15 cellular contexts compared by ENCODE assay signal in genomic region chr4:2825184-2825506, GRCh38. TPM values are rescaled to one million over a fixed set of nuclear protein-coding genes. Genes with fewer than 3 reads are reported as not detected.
A peak's percentile ranks its signal among the peaks of the same experiment; 100 is the strongest.
DNase-seq lines count a peak whose midpoint lies in the region; ATAC-seq and TF ChIP-seq lines count a peak whose summit lies in the region.
"Had no signal": no experiment of that assay in that cellular context is flagged by ENCODE, and none has a peak within 500 bp of the region (broad histone marks: within the 10 kb centered on the region; RNA-seq: fewer than 3 reads in every experiment).

No MANE protein-coding gene starts in this region.

- TF ChIP-seq CTCF in left ventricle myocardium inferior (IDR thresholded peaks at IDR 0.05; ENCODE audit: borderline replicate concordance) (no peak), heart right ventricle (IDR thresholded peaks at IDR 0.05) (no peak), HEK293 (tag by site-specific recombination; IDR thresholded peaks at IDR 0.05) (no peak), brain (conservative IDR thresholded peaks at IDR 0.05) (no peak), spleen (IDR thresholded peaks at IDR 0.05 in 8 of 11, conservative IDR thresholded peaks at IDR 0.05 in 3 of 11) (no peak)

- peaks cover 0 to 2% (median 0%) of the 10 kb centered on the region in 5 experiments for H3K9me3 Mint-ChIP-seq in brain
- H3K9me3 Mint-ChIP-seq: HFFc6, IgD-negative memory B cell had no signal

- peak overlapping the region; percentile 51 for H3K27ac ChIP-seq in left ventricle myocardium inferior (replicated peaks)
- no peak overlapping the region for H3K27ac ChIP-seq in heart right ventricle
- H3K27ac ChIP-seq in HEK293 (ENCODE audit: extremely low read depth, low read depth, low read length): no peak overlapping the region
- peak overlapping the region in 5 of 8 donors; percentile 7 to 54 (median 30) for H3K27ac ChIP-seq in spleen
- H3K27ac ChIP-seq: C4-2B had no signal

- no peaks in the 10 kb centered on the region for H3K27me3 Mint-ChIP-seq in brain
- H3K27me3 Mint-ChIP-seq: IgD-negative memory B cell had no signal

- peaks cover 63% of the 10 kb centered on the region for H3K36me3 ChIP-seq in left ventricle myocardium inferior
- H3K36me3 ChIP-seq in heart right ventricle: peaks cover 0 to 95% (median 9%) of the 10 kb centered on the region in 9 donors
- peaks cover 0 to 85% of the 10 kb centered on the region in 2 experiments; a peak in 1 of 3 replicates for H3K36me3 ChIP-seq in HEK293 (ENCODE audit: control insufficient read depth in 2 of 2, insufficient read depth in 1 of 2, low read length in 2 of 2)
- H3K36me3 ChIP-seq in spleen: peaks cover 0 to 100% (median 91%) of the 10 kb centered on the region in 6 donors

- H3K9me3 ChIP-seq in left ventricle myocardium inferior (replicated peaks) (no peaks in the 10 kb centered on the region), heart right ventricle (no peaks in the 10 kb centered on the region), HEK293 (ENCODE audit: control insufficient read depth, insufficient read depth, low read depth, low read length) (no peaks in the 10 kb centered on the region), spleen (no peaks in the 10 kb centered on the region)
- H3K9me3 ChIP-seq: SK-N-SH had no signal

- no peak for TF ChIP-seq POLR2A in spleen (IDR thresholded peaks at IDR 0.05)

- no peak for ATAC-seq in heart right ventricle
- no peak for ATAC-seq in HG02642 (IDR thresholded peaks at IDR 0.05; ENCODE audit: poor library complexity, unreplicated experiment)

- peaks cover 22% of the 10 kb centered on the region for H3K36me3 Mint-ChIP-seq in brain

- CTCF ChIA-PET in HEK293 (lab: Yijun Ruan, JAX): no interaction called here

- H3K4me3 ChIP-seq in left ventricle myocardium inferior: no peak overlapping the region
- no peak overlapping the region for H3K4me3 ChIP-seq in heart right ventricle
- H3K4me3 ChIP-seq in HEK293 (ENCODE audit: low read depth, low read length): no peak overlapping the region
- H3K4me3 ChIP-seq in spleen: no peak overlapping the region

- POLR2A ChIA-PET in HEK293 (lab: Yijun Ruan, JAX): no interaction called here

- no peak overlapping the region for H3K4me3 Mint-ChIP-seq in brain
- H3K4me3 Mint-ChIP-seq: HFFc6, IgD-negative memory B cell had no signal

- no peak for DNase-seq in left ventricle myocardium inferior
- DNase-seq in heart right ventricle: no peak
- no peak for DNase-seq in spleen
- no peak for DNase-seq in NCI-H1092 treated with DMSO at 0.1 percent for 48 hours (lab: John Stamatoyannopoulos, UW)
- DNase-seq: HFFc6, MM.1S, NCI-H1092, NCI-H2081, SHP77 treated with DMSO at 0.1 percent for 48 hours, SK-N-SH had no signal

- H3K27me3 ChIP-seq in left ventricle myocardium inferior (ENCODE audit: low read depth) (no peaks in the 10 kb centered on the region), heart right ventricle (no peaks in the 10 kb centered on the region), spleen (replicated peaks in 1 of 7) (no peaks in the 10 kb centered on the region)

- H3K4me1 ChIP-seq in left ventricle myocardium inferior (peaks cover 28% of the 10 kb centered on the region), heart right ventricle (peaks cover 0 to 18% (median 11%) of the 10 kb centered on the region in 9 donors), HEK293 (ENCODE audit: control insufficient read depth, insufficient read depth, low read length) (no peaks in the 10 kb centered on the region), spleen (peaks cover 2 to 91% (median 44%) of the 10 kb centered on the region in 6 donors)

- H3K4me1 Mint-ChIP-seq in brain: peaks cover 8% of the 10 kb centered on the region

- intact Hi-C loops in left ventricle myocardium inferior (cut with micrococcal nuclease): no loop called here
- intact Hi-C loops in heart right ventricle (cut with DNase I): no loop called here
- intact Hi-C loops in spleen (cut with DNase I; ENCODE audit: low total_unique reads): no loop called here

- peak overlapping the region in 4 of 5 experiments; percentile 67 to 87 (median 72) for H3K27ac Mint-ChIP-seq in brain
- H3K27ac Mint-ChIP-seq: HFFc6 had no signal

- 82% methylated on average over 18 of the region's 18 CpGs for WGBS in heart right ventricle, 2 donors
- 84 to 94% (median 86%) methylated on average over 4 to 18 of the region's 18 CpGs for WGBS in spleen, 5 donors

TF ChIP-seq in HEK293, 187 proteins besides CTCF, POLR2A, EP300 and RAD21:
- TF ChIP-seq ZNF488 (tag by site-specific recombination; IDR thresholded peaks at IDR 0.05) (no peak), SCRT2 (tag by site-specific recombination; IDR thresholded peaks at IDR 0.05) (peak; percentile 45; the same call in 1 of the 2 replicates)

RNA-seq across cellular contexts. Expression of gene ADD1, which starts 18.5 kb away (rescaled TPM):
- total RNA-seq in left ventricle myocardium inferior (212 TPM), heart right ventricle (100 to 1,000 TPM; 188 to 289 (median 214) TPM), spleen (100 to 1,000 TPM; 260 to 348 (median 295) TPM)
- polyA plus RNA-seq in heart right ventricle (100 to 1,000 TPM; 163 to 448 TPM), brain (ENCODE audit: insufficient read depth, low read depth, low replicate concordance) (408 TPM), spleen (100 to 1,000 TPM; 175 to 224 (median 194) TPM)

RNA-seq across cellular contexts. Expression of gene SH3BP2, which starts 32.3 kb away (rescaled TPM):
- total RNA-seq in left ventricle myocardium inferior (24.7 TPM), heart right ventricle (10 to 100 TPM; 10.4 to 36.9 (median 16.4) TPM), spleen (100 to 1,000 TPM; 150 to 295 (median 265) TPM)
- polyA plus RNA-seq in heart right ventricle (10 to 100 TPM; 12.3 to 47.7 TPM), brain (ENCODE audit: insufficient read depth, low read depth, low replicate concordance) (30.3 TPM), spleen (100 to 1,000 TPM in 1 of 3 donors, 10 to 100 TPM in 2; 42.0 to 138 (median 43.5) TPM)

Comparison
In these comparisons a context has a peak if more than half of its experiments do, and no peak if none do; other contexts are left out.
1. H3K27ac ChIP-seq: peak in left ventricle myocardium inferior (single experiment) and spleen (5 of 8); none in heart right ventricle (0 of 10) and HEK293 (single experiment).